In genomic region chr18:7038330-7038846, GRCh38 we compare ENCODE assay signal across 7 cellular contexts.
DNase-seq lines count a peak whose midpoint lies in the region; ATAC-seq and TF ChIP-seq lines count a peak whose summit lies in the region.

No MANE protein-coding gene starts in this region.

- H3K4me3 Mint-ChIP-seq in type B pancreatic cell = peak overlapping the region; percentile 44

- no peak overlapping the region for H3K4me3 ChIP-seq in GM12865 (ENCODE audit: low read depth, low read length)

- no peak for ATAC-seq in HG02884 (IDR thresholded peaks at IDR 0.05; ENCODE audit: unreplicated experiment)

- peaks cover 6% of the 10 kb centered on the region for H3K4me1 Mint-ChIP-seq in type B pancreatic cell (ENCODE audit: unreplicated experiment)

- no peaks in the 10 kb centered on the region for H3K27me3 Mint-ChIP-seq in type B pancreatic cell

- no peaks in the 10 kb centered on the region for H3K9me3 Mint-ChIP-seq in type B pancreatic cell

- DNase-seq in GM12865 (ENCODE audit: low read depth) = no peak
- peak; percentile 47 for DNase-seq in NCI-H2107 treated with DMSO at 0.1 percent for 48 hours (lab: John Stamatoyannopoulos, UW; ENCODE audit: unreplicated experiment)
- peak; percentile 57 for DNase-seq in brain pericyte (ENCODE audit: low read depth, low spot score)
- peak; percentile 99 for DNase-seq in kidney glomerular epithelial cell (lab: John Stamatoyannopoulos, UW)
- no peak for DNase-seq in type B pancreatic cell (ENCODE audit: extremely low spot score, unreplicated experiment)
- DNase-seq in NCI-H1436 (lab: John Stamatoyannopoulos, UW) = no peak

- H3K36me3 Mint-ChIP-seq in type B pancreatic cell = peaks cover 32% of the 10 kb centered on the region

- peak overlapping the region; percentile 82 for H3K27ac Mint-ChIP-seq in type B pancreatic cell

- peak; percentile 17 for TF ChIP-seq CTCF in GM12865 (IDR thresholded peaks at IDR 0.05; ENCODE audit: insufficient read depth, low read depth, low read length, missing control alignments)
- TF ChIP-seq CTCF in type B pancreatic cell (conservative IDR thresholded peaks at IDR 0.05) = peak; percentile 77

Comparison
In these comparisons a context has a peak if more than half of its experiments do, and no peak if none do; other contexts are left out.
1. DNase-seq: peak in NCI-H2107 treated with DMSO at 0.1 percent for 48 hours (single experiment), brain pericyte (single experiment) and kidney glomerular epithelial cell (single experiment); none in GM12865 (single experiment), type B pancreatic cell (single experiment) and NCI-H1436 (single experiment).